In genomic region chr14:48127674-48128073, GRCh38 we compare ENCODE assay signal across 22 cellular contexts.
"Had no signal": no experiment of that assay in that cellular context is flagged by ENCODE, and none has a peak within 500 bp of the region (broad histone marks: within the 10 kb centered on the region; RNA-seq: fewer than 3 reads in every experiment).

No MANE protein-coding gene starts in this region.

- H3K27ac ChIP-seq: colonic mucosa, epithelial cell of prostate, esophagus squamous epithelium, gastrocnemius medialis, heart right ventricle, left lung, lower lobe of right lung had no signal

- H3K36me3 ChIP-seq: colonic mucosa, esophagus squamous epithelium, gastrocnemius medialis, heart right ventricle, left lung, lower lobe of right lung had no signal

- H3K4me1 ChIP-seq: colonic mucosa, esophagus squamous epithelium, gastrocnemius medialis, heart right ventricle, left lung, lower lobe of right lung had no signal

- H3K27me3 ChIP-seq: colonic mucosa, esophagus squamous epithelium, gastrocnemius medialis, heart right ventricle, left lung had no signal

- H3K4me3 ChIP-seq: colonic mucosa, esophagus squamous epithelium, gastrocnemius medialis, heart right ventricle, left lung, lower lobe of right lung, mucosa of descending colon had no signal

- DNase-seq: colonic mucosa; cortex of kidney; effector CD8-positive, alpha-beta T cell; effector memory CD8-positive, alpha-beta T cell; endodermal cell; erythroblast; esophagus squamous epithelium; foreskin fibroblast; foreskin melanocyte; gastrocnemius medialis; glutamatergic neuron; head of caudate nucleus; heart right ventricle; hippocampal formation; left cardiac atrium; left lung; left ventricle myocardium superior; lower lobe of right lung; mesenchymal stem cell; mucosa of descending colon; naive B cell had no signal

- H3K9me3 ChIP-seq: colonic mucosa, esophagus squamous epithelium, gastrocnemius medialis, heart right ventricle, left lung, lower lobe of right lung had no signal
